Comparison of ENCODE assay signal across 16 cellular contexts in the genomic region with DNA sequence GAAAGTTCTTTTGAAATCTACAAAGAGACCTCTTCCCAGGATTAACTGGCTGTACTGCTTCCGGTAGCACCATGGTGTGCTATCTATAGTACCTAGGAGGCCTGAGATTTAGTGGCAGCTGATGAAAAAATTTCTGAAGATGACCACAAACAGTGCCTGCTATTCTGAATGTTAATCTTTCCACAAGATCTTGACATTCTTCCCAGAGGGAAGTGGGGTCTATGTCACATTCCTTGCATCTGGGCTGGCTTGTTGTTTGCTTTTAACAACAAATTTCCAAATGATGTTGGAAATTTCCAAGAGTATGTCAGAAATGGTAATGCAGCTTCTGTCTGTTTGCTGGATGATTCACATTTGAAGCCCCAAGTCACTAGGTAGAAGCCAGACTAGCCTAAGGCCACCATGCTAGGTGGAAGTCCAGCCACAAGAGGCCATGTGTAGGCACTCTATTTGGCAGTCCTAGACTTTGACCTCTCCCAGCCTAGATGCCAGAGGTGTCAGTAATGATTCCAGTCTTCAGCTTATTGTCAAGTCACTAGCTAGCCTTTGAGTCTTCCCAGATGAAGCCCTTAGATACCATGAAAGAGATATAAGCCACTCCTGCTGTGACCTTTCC. TPM values are rescaled to one million over a fixed set of nuclear protein-coding genes. Genes with fewer than 3 reads are reported as not detected.
DNase-seq lines count a peak whose midpoint lies in the region; ATAC-seq and TF ChIP-seq lines count a peak whose summit lies in the region.
"Had no signal": no experiment of that assay in that cellular context is flagged by ENCODE, and none has a peak within 500 bp of the region (broad histone marks: within the 10 kb centered on the region; RNA-seq: fewer than 3 reads in every experiment).

No MANE protein-coding gene starts in this region.

- no peaks in the 10 kb centered on the region for H3K4me1 Mint-ChIP-seq in effector memory CD8-positive, alpha-beta T cell (ENCODE audit: low read depth in 2 of 2)

- H3K27me3 ChIP-seq in BJ (ENCODE audit: control insufficient read depth, insufficient read depth, low read length) (no peaks in the 10 kb centered on the region), HUES6 (ENCODE audit: control insufficient read depth, insufficient read depth, low read length) (no peaks in the 10 kb centered on the region), upper lobe of right lung (no peaks in the 10 kb centered on the region)

- peaks cover 16% of the 10 kb centered on the region for H3K36me3 Mint-ChIP-seq in effector memory CD8-positive, alpha-beta T cell (ENCODE audit: insufficient read depth)

- POLR2A ChIA-PET in BJ (lab: Charles Lee) = no interaction called here

- no peak overlapping the region for H3K27ac Mint-ChIP-seq in effector memory CD8-positive, alpha-beta T cell
- H3K27ac Mint-ChIP-seq: dendritic cell treated with granulocyte-macrophage colony-stimulating factor and Interleukin-4, amounts not matched to agents 40 ng/mL and 50 ng/mL, for 4 days had no signal

- no peak overlapping the region for H3K4me3 ChIP-seq in BJ (ENCODE audit: low read depth, low read length)
- no peak overlapping the region; the same call in 1 of the 2 replicates for H3K4me3 ChIP-seq in HUES6 (ENCODE audit: low read depth, low read length)
- H3K4me3 ChIP-seq in astrocyte of the spinal cord (ENCODE audit: low read depth, low read length) = no peak overlapping the region
- no peak overlapping the region for H3K4me3 ChIP-seq in upper lobe of right lung
- H3K4me3 ChIP-seq: left ventricle myocardium inferior had no signal

- ATAC-seq in left lobe of liver (peak; percentile 60), upper lobe of right lung (no peak)
- ATAC-seq in effector memory CD8-positive, alpha-beta T cell (replicated peaks) = no peak
- ATAC-seq: activated naive CD4-positive, alpha-beta T cell treated with anti-CD3 and anti-CD28 coated beads, Interleukin-2, amount 50 U/mL, for 72 hours had no signal

- intact Hi-C loops in upper lobe of right lung (cut with DNase I) = no loop called here

- DNase-seq in BJ (ENCODE audit: low read depth) = peak; percentile 71
- peak; percentile 24 for DNase-seq in astrocyte of the spinal cord (ENCODE audit: low read depth, low spot score)
- no peak for DNase-seq in left lobe of liver (ENCODE audit: low spot score)
- no peak for DNase-seq in NCI-H1417 (lab: John Stamatoyannopoulos, UW)
- no peak for DNase-seq in effector memory CD8-positive, alpha-beta T cell
- DNase-seq in AML-193 (lab: John Stamatoyannopoulos, UW) = no peak
- DNase-seq in upper lobe of right lung = no peak
- DNase-seq: activated CD4-positive, alpha-beta T cell treated with anti-CD3 and anti-CD28 coated beads for 1 hour; COR-L47; HCEC 1CT; left ventricle myocardium inferior; NCI-H1930; NCI-H226 had no signal

- TF ChIP-seq CTCF in BJ (IDR thresholded peaks at IDR 0.05; ENCODE audit: insufficient read depth, low read depth, low read length) (no peak), astrocyte of the spinal cord (IDR thresholded peaks at IDR 0.05; ENCODE audit: low read depth, low read length) (no peak), upper lobe of right lung (IDR thresholded peaks at IDR 0.05) (no peak)

- in situ Hi-C loops in astrocyte of the spinal cord (cut with HindIII; ENCODE audit: low sequenced_read_pairs) = no loop called here

- H3K9me3 ChIP-seq in HUES6 (ENCODE audit: control insufficient read depth, insufficient read depth, low read depth, low read length) = no peaks in the 10 kb centered on the region
- no peaks in the 10 kb centered on the region for H3K9me3 ChIP-seq in upper lobe of right lung
- H3K9me3 ChIP-seq: left ventricle myocardium inferior had no signal

- H3K4me1 ChIP-seq in HUES6 (ENCODE audit: control insufficient read depth, insufficient read depth, low read length) (peaks cover 40% of the 10 kb centered on the region), upper lobe of right lung (no peaks in the 10 kb centered on the region)

- H3K27me3 Mint-ChIP-seq in effector memory CD8-positive, alpha-beta T cell = no peaks in the 10 kb centered on the region
- H3K27me3 Mint-ChIP-seq: dendritic cell treated with granulocyte-macrophage colony-stimulating factor and Interleukin-4, amounts not matched to agents 40 ng/mL and 50 ng/mL, for 4 days had no signal

- H3K4me3 Mint-ChIP-seq in effector memory CD8-positive, alpha-beta T cell = no peak overlapping the region
- H3K4me3 Mint-ChIP-seq: dendritic cell treated with granulocyte-macrophage colony-stimulating factor and Interleukin-4, amounts not matched to agents 40 ng/mL and 50 ng/mL, for 4 days had no signal

- CTCF ChIA-PET in BJ (lab: Yijun Ruan, JAX) = interaction anchor here (1.0 to 1.7 kb wide), 4 partner anchors 24 to 97 kb away, joined by 3 to 5 read pairs (median 3); no protein-coding TSS in a partner anchor

- peaks cover 0 to 7% of the 10 kb centered on the region in 2 donors for H3K9me3 Mint-ChIP-seq in effector memory CD8-positive, alpha-beta T cell
- H3K9me3 Mint-ChIP-seq: activated naive CD4-positive, alpha-beta T cell treated with anti-CD3 and anti-CD28 coated beads, Interleukin-2, amount 50 U/mL, for 72 hours; dendritic cell treated with granulocyte-macrophage colony-stimulating factor and Interleukin-4, amounts not matched to agents 40 ng/mL and 50 ng/mL, for 4 days had no signal

- peak overlapping the region; percentile 65 for H3K27ac ChIP-seq in HUES6 (ENCODE audit: low read depth, low read length)
- no peak overlapping the region for H3K27ac ChIP-seq in upper lobe of right lung
- H3K27ac ChIP-seq: left ventricle myocardium inferior had no signal

- H3K36me3 ChIP-seq in BJ (ENCODE audit: control insufficient read depth, insufficient read depth, low read length) (peaks cover 9% of the 10 kb centered on the region; the same call in 1 of the 2 replicates), HUES6 (ENCODE audit: control insufficient read depth, insufficient read depth, low read length) (peaks cover 68% of the 10 kb centered on the region), upper lobe of right lung (peaks cover 72% of the 10 kb centered on the region)

- peak overlapping the region; percentile 77 for H3K9ac ChIP-seq in HUES6 (ENCODE audit: low read length)

RNA-seq across cellular contexts. Expression of a gene that starts 22.1 kb away (rescaled TPM):
- polyA plus RNA-seq in BJ (2011; rRNA removed) = 32.7 and 58.4 TPM in 2 replicates
- polyA minus RNA-seq in BJ (2011; rRNA and poly(A)+ RNA removed) = 16.3 and 20.6 TPM in 2 replicates
- 14.6 TPM for total RNA-seq in left lobe of liver
- total RNA-seq in upper lobe of right lung = 86.8 TPM

RNA-seq across cellular contexts. Expression of a gene that starts 26.4 kb away (rescaled TPM):
- 0.28 and 0.93 TPM in 2 replicates for polyA plus RNA-seq in BJ (2011; rRNA removed)
- 0.52 and 0.72 TPM in 2 replicates for polyA minus RNA-seq in BJ (2011; rRNA and poly(A)+ RNA removed)
- total RNA-seq in left lobe of liver = 0.08 TPM
- 0.55 TPM for total RNA-seq in upper lobe of right lung

Comparison
In these comparisons a context has a peak if more than half of its experiments do, and no peak if none do; other contexts are left out.
1. DNase-seq: peak in BJ (single experiment) and astrocyte of the spinal cord (single experiment); none in left lobe of liver (single experiment), NCI-H1417 (0 of 3), effector memory CD8-positive, alpha-beta T cell (0 of 3), AML-193 (0 of 2) and upper lobe of right lung (single experiment).